In the genomic region with DNA sequence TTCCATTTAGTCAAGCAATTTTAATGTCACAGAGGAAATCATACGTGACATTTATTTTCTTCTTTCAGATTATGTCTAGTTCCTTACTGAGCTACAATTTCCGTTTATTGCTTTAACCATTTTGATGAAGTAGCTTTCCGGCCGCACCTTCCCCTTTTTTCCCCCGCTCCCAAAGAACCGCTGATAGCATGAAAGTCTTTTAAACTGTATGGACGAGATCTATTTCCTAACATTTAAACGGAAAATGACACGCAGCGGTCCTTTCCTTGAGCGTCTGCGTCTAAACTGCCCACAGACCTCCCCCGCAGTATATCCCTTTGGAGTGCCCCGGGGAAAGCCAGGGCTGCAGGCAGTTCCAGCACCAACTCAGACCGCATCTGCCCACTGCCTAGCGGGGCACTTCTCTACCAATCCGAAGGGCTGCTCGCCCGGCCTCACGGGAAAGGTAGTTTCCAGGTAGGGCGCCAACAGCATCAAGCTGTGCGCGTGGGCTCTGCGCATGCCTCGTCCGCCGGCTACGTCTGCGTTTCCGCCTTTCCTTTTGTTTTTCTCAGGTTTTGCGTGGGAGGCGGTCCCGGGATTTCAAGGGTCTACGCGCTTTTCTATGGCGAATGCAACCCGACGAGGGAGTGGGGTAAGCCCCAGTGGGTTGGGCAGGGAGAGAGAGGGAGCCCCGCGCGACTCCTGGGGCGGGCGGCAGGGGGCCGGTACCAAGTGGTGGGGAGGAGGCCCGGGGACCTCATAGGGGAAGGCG, we compare ENCODE assay signal across 8 cellular contexts. TPM values are rescaled to one million over a fixed set of nuclear protein-coding genes. Genes with fewer than 3 reads are reported as not detected.
DNase-seq lines count a peak whose midpoint lies in the region; ATAC-seq and TF ChIP-seq lines count a peak whose summit lies in the region.

A gene (plus strand): TSS at position 526 of the 754 bp plus-strand sequence. CDS start 1,667 bp downstream, outside the sequence.

- DNase-seq in GM10248 (ENCODE audit: extremely low spot score), result peak; percentile 86
- peak; percentile 89 for DNase-seq in NCI-H1092 (lab: John Stamatoyannopoulos, UW)
- peak; percentile 69 for DNase-seq in SKM-1 (lab: John Stamatoyannopoulos, UW; ENCODE audit: unreplicated experiment)
- DNase-seq in activated naive CD4-positive, alpha-beta T cell treated with anti-CD3 and anti-CD28 coated beads, Interleukin-2, amount 50 U/mL, for 72 hours (ENCODE audit: low spot score in 2 of 2), result peak; percentile 77 to 93
- DNase-seq in glomerular visceral epithelial cell (ENCODE audit: extremely low spot score), result peak; percentile 96
- peak; percentile 52 for DNase-seq in omental fat pad (ENCODE audit: low spot score)

- TF ChIP-seq CTCF in GM10248 (IDR thresholded peaks at IDR 0.05; ENCODE audit: control extremely low read depth, extremely low read depth, low read depth, missing control alignments), result no peak
- no peak for TF ChIP-seq CTCF in omental fat pad (IDR thresholded peaks at IDR 0.05)

- ATAC-seq in HG02610 (IDR thresholded peaks at IDR 0.05; ENCODE audit: unreplicated experiment), result peak; percentile 88
- peak; percentile 85 to 90 for ATAC-seq in activated naive CD4-positive, alpha-beta T cell treated with anti-CD3 and anti-CD28 coated beads, Interleukin-2, amount 50 U/mL, for 72 hours
- peak; percentile 98 for ATAC-seq in omental fat pad (ENCODE audit: low FRiP score)

- peak within 1 kb of the TSS; percentile 94 for H3K27ac ChIP-seq in temporal lobe (ENCODE audit: low read depth, low read length)

- peaks cover 17 to 31% of the 10 kb centered on the region in 2 donors for H3K36me3 Mint-ChIP-seq in activated naive CD4-positive, alpha-beta T cell treated with anti-CD3 and anti-CD28 coated beads, Interleukin-2, amount 50 U/mL, for 72 hours

- no peaks in the 10 kb centered on the region for H3K9me3 Mint-ChIP-seq in activated naive CD4-positive, alpha-beta T cell treated with anti-CD3 and anti-CD28 coated beads, Interleukin-2, amount 50 U/mL, for 72 hours

- CTCF ChIA-PET in GM10248 (lab: Yijun Ruan, JAX), result interaction anchor here (1.2 to 2.1 kb wide), 5 partner anchors 23 to 166 kb away, joined by 3 to 12 read pairs (median 5); a partner anchor contains a TSS

- H3K27ac Mint-ChIP-seq in activated naive CD4-positive, alpha-beta T cell treated with anti-CD3 and anti-CD28 coated beads, Interleukin-2, amount 50 U/mL, for 72 hours, result peak within 1 kb of the TSS; percentile 99

- POLR2A ChIA-PET in GM10248 (lab: Yijun Ruan, JAX), result interaction anchor here (0.7 kb wide), 1 partner anchor 32 kb away, joined by 3 read pairs; no protein-coding TSS in a partner anchor

RNA-seq across cellular contexts. Expression of the gene that starts here (rescaled TPM):
- total RNA-seq in activated naive CD4-positive, alpha-beta T cell treated with anti-CD3 and anti-CD28 coated beads, Interleukin-2, amount 50 U/mL, for 72 hours, result 10 to 100 TPM; 26.2 to 26.8 TPM
- total RNA-seq in omental fat pad, result 10 to 100 TPM; 17.2 to 27.7 (median 22.2) TPM
- 69.3 TPM for total RNA-seq in temporal lobe

Comparison
In these comparisons a context has a peak if more than half of its experiments do, and no peak if none do; other contexts are left out.
1. Peak in every context shown above with its lines: DNase-seq, ATAC-seq and H3K27ac ChIP-seq.